Comparison of ENCODE assay signal across 17 cellular contexts in the genomic region with DNA sequence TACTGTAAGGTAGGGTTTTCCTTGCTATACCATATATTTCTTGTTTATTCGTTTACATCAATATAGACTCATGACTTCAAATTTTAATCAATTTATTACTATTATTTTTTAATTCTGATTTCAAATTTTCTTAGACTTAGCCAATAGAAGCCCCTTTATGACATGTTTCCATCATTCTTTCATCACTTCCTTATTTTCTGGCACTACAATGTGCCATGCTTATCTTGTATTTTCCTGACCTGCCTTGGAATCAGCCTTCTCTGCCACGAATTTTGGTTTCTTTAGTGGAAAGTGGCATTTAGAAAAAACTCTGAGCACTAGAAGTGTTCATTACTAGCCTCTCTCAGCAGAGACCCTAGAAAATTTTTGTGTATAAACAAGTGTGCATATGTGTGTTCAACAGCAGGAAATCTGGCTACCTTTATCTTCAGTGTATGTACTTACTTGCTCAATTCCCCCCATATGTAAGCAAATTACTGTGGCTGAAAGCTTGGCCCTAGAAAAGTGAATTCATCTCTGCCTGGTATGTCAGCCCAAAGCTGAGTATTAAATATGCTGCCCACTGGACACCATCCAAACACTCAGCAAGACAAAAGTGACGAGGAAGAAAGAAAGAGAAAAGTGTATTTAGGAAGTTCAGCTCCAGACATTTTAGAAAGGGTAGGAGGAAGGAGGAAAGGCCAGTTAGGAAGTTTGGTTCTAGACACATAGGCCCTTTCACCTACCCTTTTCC.
"Had no signal": no experiment of that assay in that cellular context is flagged by ENCODE, and none has a peak within 500 bp of the region (broad histone marks: within the 10 kb centered on the region; RNA-seq: fewer than 3 reads in every experiment).

No MANE protein-coding gene starts in this region.

- H3K9me3 ChIP-seq: heart left ventricle, neutrophil, right atrium auricular region had no signal

- H3K27me3 Mint-ChIP-seq: naive thymus-derived CD8-positive, alpha-beta T cell had no signal

- FAIRE-seq: frontal cortex, islet of Langerhans, small intestine, urothelium cell line had no signal

- ATAC-seq: heart left ventricle; naive thymus-derived CD8-positive, alpha-beta T cell had no signal

- H3K36me3 ChIP-seq: heart left ventricle, neutrophil, right atrium auricular region had no signal

- H3K4me3 ChIP-seq: dorsolateral prefrontal cortex, heart left ventricle, right atrium auricular region had no signal

- H3K27me3 ChIP-seq: dorsolateral prefrontal cortex, heart left ventricle, neutrophil, right atrium auricular region had no signal

- H3K27ac ChIP-seq: dorsolateral prefrontal cortex, heart left ventricle, neutrophil, right atrium auricular region had no signal

- H3K9me3 Mint-ChIP-seq: naive thymus-derived CD8-positive, alpha-beta T cell had no signal

- H3K27ac Mint-ChIP-seq: naive thymus-derived CD8-positive, alpha-beta T cell had no signal

- DNase-seq: cortex of kidney; dorsolateral prefrontal cortex; effector CD8-positive, alpha-beta T cell; heart left ventricle; hippocampal formation; kidney glomerular epithelial cell; naive thymus-derived CD8-positive, alpha-beta T cell; posterior cingulate gyrus; small intestine; stimulated activated CD4-positive, alpha-beta T cell treated with anti-CD3 and anti-CD28 coated beads, Interleukin-12 subunit alpha, Interleukin-12 subunit beta, amount 100 ng/mL, for 4 hours; stimulated activated naive CD4-positive, alpha-beta T cell treated with Interleukin-2 at 50 U/mL for 16 hours; trophoblast cell had no signal

- H3K4me3 Mint-ChIP-seq: naive thymus-derived CD8-positive, alpha-beta T cell had no signal

- H3K36me3 Mint-ChIP-seq: naive thymus-derived CD8-positive, alpha-beta T cell had no signal
